In genomic region chr15:100175406-100176114, GRCh38 we compare ENCODE assay signal across 19 cellular contexts.
"Had no signal": no experiment of that assay in that cellular context is flagged by ENCODE, and none has a peak within 500 bp of the region (broad histone marks: within the 10 kb centered on the region; RNA-seq: fewer than 3 reads in every experiment).

No MANE protein-coding gene starts in this region.

- H3K27ac Mint-ChIP-seq: activated CD8-positive, alpha-beta T cell treated with anti-CD3 and anti-CD28 coated beads for 36 hours; activated T-cell treated with anti-CD3 and anti-CD28 coated beads, Interleukin-2, amount 50 U/mL, for 72 hours; naive B cell; progenitor cell of endocrine pancreas had no signal

- H3K36me3 ChIP-seq: colonic mucosa, left lung, right atrium auricular region had no signal

- H3K4me3 ChIP-seq: colonic mucosa, left lung, right atrium auricular region, skin epidermis had no signal

- H3K4me3 Mint-ChIP-seq: activated CD8-positive, alpha-beta T cell treated with anti-CD3 and anti-CD28 coated beads for 36 hours; activated T-cell treated with anti-CD3 and anti-CD28 coated beads, Interleukin-2, amount 50 U/mL, for 72 hours; central memory CD8-positive, alpha-beta T cell; naive B cell; neural crest cell had no signal

- H3K36me3 Mint-ChIP-seq: naive B cell had no signal

- H3K27ac ChIP-seq: colonic mucosa, left lung, skin epidermis had no signal

- ATAC-seq: activated CD8-positive, alpha-beta T cell treated with anti-CD3 and anti-CD28 coated beads for 36 hours; activated T-cell treated with anti-CD3 and anti-CD28 coated beads, Interleukin-2, amount 50 U/mL, for 72 hours; esophagus mucosa; left lung; stimulated activated naive CD8-positive, alpha-beta T cell treated with anti-CD3 and anti-CD28 coated beads, Interleukin-15, Interleukin-2, amounts not matched to agents 100 U/mL and 50 U/mL, for 24 hours had no signal

- H3K4me1 Mint-ChIP-seq: central memory CD8-positive, alpha-beta T cell; naive B cell had no signal

- H3K9me3 ChIP-seq: colonic mucosa had no signal

- H3K4me1 ChIP-seq: colonic mucosa, left lung, right atrium auricular region had no signal

- DNase-seq: activated CD4-positive, alpha-beta T cell treated with anti-CD3 and anti-CD28 coated beads for 48 hours; activated CD4-positive, CD25-positive, alpha-beta regulatory T cell; activated CD8-positive, alpha-beta T cell treated with anti-CD3 and anti-CD28 coated beads for 36 hours; activated effector memory CD4-positive, alpha-beta T cell treated with anti-CD3 and anti-CD28 coated beads, Interleukin-2, amount 50 U/mL, for 16 hours; activated naive CD4-positive, alpha-beta T cell treated with anti-CD3 and anti-CD28 coated beads, Interleukin-2, amount 50 U/mL, for 16 hours; activated T-cell treated with anti-CD3 and anti-CD28 coated beads, Interleukin-2, amount 50 U/mL, for 72 hours; aorta; colonic mucosa; left lung; mammary epithelial cell; naive B cell; stimulated activated naive CD8-positive, alpha-beta T cell treated with anti-CD3 and anti-CD28 coated beads, Interleukin-15, Interleukin-2, amounts not matched to agents 100 U/mL and 50 U/mL, for 24 hours; T1000 had no signal

- H3K27me3 Mint-ChIP-seq: activated CD8-positive, alpha-beta T cell treated with anti-CD3 and anti-CD28 coated beads for 36 hours; central memory CD8-positive, alpha-beta T cell; naive B cell; progenitor cell of endocrine pancreas had no signal

- H3K27me3 ChIP-seq: colonic mucosa, left lung, right atrium auricular region had no signal
